ENCODE assay signal across 8 cellular contexts in the genomic region with DNA sequence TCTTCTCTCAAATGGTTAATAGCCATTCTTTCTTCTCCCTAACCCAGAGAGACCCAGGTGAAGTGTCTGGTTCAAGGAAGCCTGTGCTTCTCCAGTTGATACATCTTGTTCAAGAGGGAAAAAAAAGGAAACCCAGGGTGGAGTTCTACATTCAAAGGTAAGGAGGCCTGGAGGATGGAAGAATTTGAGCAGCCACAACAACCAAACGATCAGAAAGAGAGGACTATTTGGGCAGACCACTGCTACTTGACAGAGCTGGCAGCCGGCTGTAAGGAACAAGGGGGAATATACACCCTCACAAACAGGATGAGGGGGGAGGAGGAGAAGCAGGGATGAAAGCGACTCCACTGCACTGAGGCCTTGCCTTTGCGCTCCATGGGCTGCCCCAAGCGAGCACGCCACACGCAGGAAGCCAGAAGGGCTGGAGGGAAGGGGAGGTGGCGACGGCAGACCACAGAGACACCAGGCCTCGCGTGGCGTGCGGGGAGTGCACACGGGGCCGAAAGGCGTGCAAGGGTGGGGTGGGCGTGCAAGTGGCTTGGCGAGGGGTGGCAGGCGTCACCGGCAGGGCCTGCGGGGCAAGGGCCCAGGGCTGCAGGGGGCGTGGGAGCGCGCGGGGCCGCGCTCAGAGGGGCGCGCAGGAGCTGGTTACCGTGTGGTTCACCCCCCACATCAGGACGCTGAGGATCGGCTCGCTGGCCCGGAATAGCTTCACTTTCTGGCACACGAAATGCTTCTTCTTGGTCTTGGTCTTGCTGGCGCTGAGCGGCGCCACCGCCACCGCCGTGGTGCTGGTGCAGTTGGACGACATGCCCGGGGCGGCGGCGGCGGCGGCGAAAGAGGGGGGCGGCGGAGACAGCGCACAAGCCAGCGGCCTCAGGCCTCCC. TPM values are rescaled to one million over a fixed set of nuclear protein-coding genes. Genes with fewer than 3 reads are reported as not detected.
DNase-seq lines count a peak whose midpoint lies in the region; ATAC-seq and TF ChIP-seq lines count a peak whose summit lies in the region.

No MANE protein-coding gene starts in this region.

- peak overlapping the region; percentile 94 for H3K9ac ChIP-seq in BLaER1

- TF ChIP-seq CTCF in right atrium auricular region (IDR thresholded peaks at IDR 0.05): no peak

- peaks cover 47% of the 10 kb centered on the region for H3K36me3 ChIP-seq in BLaER1
- peaks cover 27% of the 10 kb centered on the region for H3K36me3 ChIP-seq in right atrium auricular region

- H3K27me3 ChIP-seq in BLaER1 (no peaks in the 10 kb centered on the region), right atrium auricular region (no peaks in the 10 kb centered on the region)

- H3K9me3 ChIP-seq in BLaER1 (no peaks in the 10 kb centered on the region), right atrium auricular region (no peaks in the 10 kb centered on the region)

- peak; percentile 58 for DNase-seq in SK-N-DZ (ENCODE audit: low spot score)
- peak; percentile 58 for DNase-seq in right atrium auricular region (ENCODE audit: low spot score)
- peak; percentile 53 for DNase-seq in putamen (ENCODE audit: low spot score)
- no peak for DNase-seq in NCI-H128 (lab: John Stamatoyannopoulos, UW; ENCODE audit: unreplicated experiment)

- TF ChIP-seq POLR2A in GM19193 (IDR thresholded peaks at IDR 0.05; ENCODE audit: extremely low read depth, insufficient read depth, insufficient read length): peak; percentile 36

- WGBS in adipose tissue, 3 donors: 0% methylated on average over 32 to 53 of the region's 53 CpGs

- peak overlapping the region; percentile 81 for H3K4me2 ChIP-seq in BLaER1

- H3K4me1 ChIP-seq in BLaER1 (peaks cover 65% of the 10 kb centered on the region), right atrium auricular region (peaks cover 0 to 30% of the 10 kb centered on the region in 2 donors)

- ATAC-seq in HG03442 (IDR thresholded peaks at IDR 0.05; ENCODE audit: unreplicated experiment): peak; percentile 13

- H4K20me1 ChIP-seq in BLaER1: peaks cover 54% of the 10 kb centered on the region

- peak overlapping the region; percentile 85 for H3K4me3 ChIP-seq in BLaER1
- peak overlapping the region; percentile 76 to 92 for H3K4me3 ChIP-seq in right atrium auricular region

- H3K27ac ChIP-seq in BLaER1 (peak overlapping the region; percentile 96), adipose tissue (ENCODE audit: low read depth, low read length) (peak overlapping the region; percentile 77), right atrium auricular region (peak overlapping the region; percentile 99 to 100)

RNA-seq across cellular contexts. Expression of gene PIP4K2B, which starts 0.5 kb away (rescaled TPM):
- 55.3 and 64.1 TPM in 2 replicates for polyA plus RNA-seq in SK-N-DZ (2014; cell fraction: cytosol; rRNA removed)
- polyA plus RNA-seq in SK-N-DZ (2014; cell fraction: nucleus; rRNA removed): 60.6 and 62.5 TPM in 2 replicates
- 10 to 100 TPM; 10.0 to 27.3 (median 18.8) TPM for polyA plus RNA-seq in adipose tissue
- total RNA-seq in right atrium auricular region: 10 to 100 TPM; 45.9 to 47.7 TPM

RNA-seq across cellular contexts. Expression of gene CWC25, which starts 26.3 kb away (rescaled TPM):
- polyA plus RNA-seq in SK-N-DZ (2014; cell fraction: cytosol; rRNA removed): 8.9 and 12.0 TPM in 2 replicates
- 39.8 and 54.9 TPM in 2 replicates for polyA plus RNA-seq in SK-N-DZ (2014; cell fraction: nucleus; rRNA removed)
- polyA plus RNA-seq in adipose tissue: 10 to 100 TPM in 2 of 3 donors, 1 to 10 TPM in 1; 9.6 to 19.8 (median 19.3) TPM
- total RNA-seq in right atrium auricular region: 1 to 10 TPM; 9.0 to 9.5 TPM

RNA-seq across cellular contexts. Expression of gene PSMB3, which starts 46.3 kb away (rescaled TPM):
- 569 and 605 TPM in 2 replicates for polyA plus RNA-seq in SK-N-DZ (2014; cell fraction: cytosol; rRNA removed)
- 236 and 352 TPM in 2 replicates for polyA plus RNA-seq in SK-N-DZ (2014; cell fraction: nucleus; rRNA removed)
- 100 to 1,000 TPM in 2 of 3 donors, 10 to 100 TPM in 1; 76.8 to 190 (median 184) TPM for polyA plus RNA-seq in adipose tissue
- total RNA-seq in right atrium auricular region: 100 to 1,000 TPM; 185 to 200 TPM

RNA-seq across cellular contexts. Expression of gene PCGF2, which starts 50.7 kb away (rescaled TPM):
- 13.8 and 15.0 TPM in 2 replicates for polyA plus RNA-seq in SK-N-DZ (2014; cell fraction: cytosol; rRNA removed)
- 16.6 and 33.3 TPM in 2 replicates for polyA plus RNA-seq in SK-N-DZ (2014; cell fraction: nucleus; rRNA removed)
- 10 to 100 TPM; 10.9 to 61.1 (median 15.8) TPM for polyA plus RNA-seq in adipose tissue
- 10 to 100 TPM in 1 of 2 donors, 1 to 10 TPM in 1; 5.9 to 12.1 TPM for total RNA-seq in right atrium auricular region

RNA-seq across cellular contexts. Expression of gene RPL23, which starts 54.7 kb away (rescaled TPM):
- polyA plus RNA-seq in SK-N-DZ (2014; cell fraction: cytosol; rRNA removed): 2,846 and 2,901 TPM in 2 replicates
- 2,361 and 2,387 TPM in 2 replicates for polyA plus RNA-seq in SK-N-DZ (2014; cell fraction: nucleus; rRNA removed)
- polyA plus RNA-seq in adipose tissue: 1,000 to 10,000 TPM; 1,758 to 5,491 (median 3,544) TPM
- total RNA-seq in right atrium auricular region: 100 to 1,000 TPM; 640 to 985 TPM
